8 cellular contexts compared by ENCODE assay signal in the genomic region with DNA sequence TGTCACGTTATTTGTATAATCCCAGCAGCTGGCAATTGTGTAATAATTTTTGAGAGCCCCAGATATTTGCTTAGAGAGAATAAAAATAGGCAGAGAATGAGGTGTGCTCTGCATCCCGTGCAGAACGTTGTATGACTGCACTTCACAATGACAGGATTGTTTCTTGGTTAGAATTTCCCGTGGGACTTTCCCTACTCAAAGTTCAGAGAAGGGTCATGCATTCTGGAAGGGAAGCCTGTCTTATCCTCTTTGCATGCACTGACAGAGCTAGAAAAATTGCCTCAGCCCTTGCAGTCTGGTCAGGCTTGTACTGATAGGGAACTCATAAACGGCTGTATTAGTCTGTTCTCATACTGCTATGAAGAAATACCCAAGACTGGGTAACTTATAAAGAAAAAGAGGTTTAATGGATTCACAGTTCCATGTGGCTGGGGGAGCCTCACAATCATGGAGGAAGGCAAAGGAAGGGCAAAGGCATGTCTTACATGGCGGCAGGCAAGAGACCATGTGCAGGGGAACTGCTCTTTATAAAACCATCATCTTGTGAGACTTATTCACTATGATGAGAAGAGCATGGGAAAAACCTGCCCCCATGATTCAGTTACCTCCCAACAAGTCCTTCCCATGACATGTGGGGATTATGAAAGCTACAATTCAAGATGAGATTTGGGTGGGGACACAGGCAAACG. TPM values are rescaled to one million over a fixed set of nuclear protein-coding genes. Genes with fewer than 3 reads are reported as not detected.
DNase-seq lines count a peak whose midpoint lies in the region; ATAC-seq, FAIRE-seq and TF ChIP-seq lines count a peak whose summit lies in the region.

No MANE protein-coding gene starts in this region.

- TF ChIP-seq POLR2A in GM12892 (IDR thresholded peaks at IDR 0.05; ENCODE audit: low read depth, low read length), result no peak

- no peak overlapping the region for H3K4me3 Mint-ChIP-seq in endothelial cell (ENCODE audit: unreplicated experiment)

- H3K4me1 Mint-ChIP-seq in endothelial cell (ENCODE audit: unreplicated experiment), result peaks cover 13% of the 10 kb centered on the region

- peaks cover 3% of the 10 kb centered on the region for H3K36me3 Mint-ChIP-seq in endothelial cell (ENCODE audit: low read depth, unreplicated experiment)

- no peaks in the 10 kb centered on the region for H3K9me3 Mint-ChIP-seq in endothelial cell (ENCODE audit: unreplicated experiment)

- H3K27me3 Mint-ChIP-seq in endothelial cell (ENCODE audit: unreplicated experiment), result peaks cover 3% of the 10 kb centered on the region

- no peak for TF ChIP-seq CTCF in endothelial cell (IDR thresholded peaks at IDR 0.05; ENCODE audit: unreplicated experiment)

- H3K27ac Mint-ChIP-seq in endothelial cell (ENCODE audit: unreplicated experiment), result no peak overlapping the region

- peak; percentile 14 for FAIRE-seq in GM12892 (lab: Jason Lieb, UNC)

- DNase-seq in GM12892 (ENCODE audit: insufficient read length) (peak; percentile 36), NCI-H1048 (lab: John Stamatoyannopoulos, UW) (peak; percentile 34), glomerular visceral epithelial cell (ENCODE audit: extremely low spot score) (peak; percentile 16), ureter (ENCODE audit: low spot score) (no peak), endothelial cell (ENCODE audit: low spot score) (no peak)
- DNase-seq in activated CD4-positive, CD25-positive, alpha-beta regulatory T cell treated with anti-CD3 and anti-CD28 coated beads, Interleukin-2, amount 50 U/mL, for 72 hours, result no peak
- DNase-seq in activated effector memory CD4-positive, alpha-beta T cell treated with Interleukin-2 at 50 U/mL for 16 hours, result no peak

- ATAC-seq in GM21619 (IDR thresholded peaks at IDR 0.05; ENCODE audit: unreplicated experiment), result peak; percentile 96

RNA-seq across cellular contexts. Expression of a gene that starts 16.5 kb away (rescaled TPM):
- polyA plus RNA-seq in GM12892 (2012; ENCODE audit: missing spikeins), result 6.8 TPM
- 2.3 TPM for total RNA-seq in ureter
- 0.26 TPM for total RNA-seq in endothelial cell (ENCODE audit: unreplicated experiment)

Comparison
In these comparisons a context has a peak if more than half of its experiments do, and no peak if none do; other contexts are left out.
1. DNase-seq: peak in GM12892 (single experiment), NCI-H1048 (single experiment) and glomerular visceral epithelial cell (single experiment); none in ureter (single experiment), endothelial cell (single experiment), activated CD4-positive, CD25-positive, alpha-beta regulatory T cell treated with anti-CD3 and anti-CD28 coated beads, Interleukin-2, amount 50 U/mL, for 72 hours (single experiment) and activated effector memory CD4-positive, alpha-beta T cell treated with Interleukin-2 at 50 U/mL for 16 hours (single experiment).